8 cellular contexts compared by ENCODE assay signal in the genomic region with DNA sequence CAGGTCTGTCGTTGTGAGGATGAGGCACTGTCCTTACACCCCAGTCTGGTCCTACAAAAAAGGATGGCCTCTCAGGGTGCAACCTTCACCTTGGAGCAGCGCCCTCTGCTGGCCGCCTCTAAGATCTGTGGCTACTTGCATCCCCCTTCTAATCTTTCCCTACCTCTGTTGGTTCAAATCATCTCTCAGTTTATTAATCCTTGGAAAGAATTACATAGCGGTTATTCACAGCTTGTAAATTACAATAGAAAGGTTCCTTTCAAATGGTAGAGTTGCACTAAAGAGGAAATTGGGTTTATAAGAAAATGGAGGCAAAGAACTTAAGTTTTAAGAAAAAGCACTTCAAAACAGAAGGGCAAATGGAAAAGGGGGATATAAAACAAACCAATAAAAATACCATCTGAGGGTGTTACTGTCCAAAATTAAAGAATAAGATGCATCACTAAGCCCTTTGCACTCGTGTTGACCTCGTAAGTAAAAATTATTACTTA.
DNase-seq lines count a peak whose midpoint lies in the region; ATAC-seq and TF ChIP-seq lines count a peak whose summit lies in the region.
"Not testable (repeated sequence)": the region's sequence is repeated elsewhere in the genome, so short reads cannot be mapped to it uniquely, and the experiment has no call there.

No MANE protein-coding gene starts in this region.

- H3K27ac ChIP-seq in prostate gland: not testable (repeated sequence)

- not testable (repeated sequence) for TF ChIP-seq POLR2A in prostate gland (IDR thresholded peaks at IDR 0.05)

- H3K27ac Mint-ChIP-seq in Calu3 (ENCODE audit: unreplicated experiment); HFFc6; effector memory CD8-positive, alpha-beta T cell: not testable (repeated sequence)

- not testable (repeated sequence) for BruUV-seq in Calu3 (replicated peaks; lab: Mats Ljungman, UMichigan)

- CTCF ChIA-PET in Calu3 (lab: Charles Lee): not testable (repeated sequence)

- not testable (repeated sequence) for H3K27me3 ChIP-seq in prostate gland (replicated peaks; ENCODE audit: insufficient read depth)

- peak; percentile 90 for ATAC-seq in effector memory CD8-positive, alpha-beta T cell (replicated peaks)

- TF ChIP-seq CTCF in Calu3 (IDR thresholded peaks at IDR 0.05; ENCODE audit: unreplicated experiment): peak; percentile 50
- TF ChIP-seq CTCF in HFFc6 (IDR thresholded peaks at IDR 0.05): peak; percentile 85
- peak; percentile 69 to 79 (median 78) for TF ChIP-seq CTCF in prostate gland (IDR thresholded peaks at IDR 0.05)

- H3K4me1 ChIP-seq in prostate gland (replicated peaks): not testable (repeated sequence)

- not testable (repeated sequence) for H3K9me3 Mint-ChIP-seq in Calu3 (ENCODE audit: low read depth, unreplicated experiment); HFFc6; effector memory CD8-positive, alpha-beta T cell

- H3K9me3 ChIP-seq in prostate gland: not testable (repeated sequence)

- not testable (repeated sequence) for H3K4me3 Mint-ChIP-seq in Calu3 (ENCODE audit: low read depth, unreplicated experiment); HFFc6; effector memory CD8-positive, alpha-beta T cell

- H3K27me3 Mint-ChIP-seq in Calu3 (ENCODE audit: unreplicated experiment): peaks cover 10% of the 10 kb centered on the region
- H3K27me3 Mint-ChIP-seq in HFFc6 (ENCODE audit: insufficient read depth): not testable (repeated sequence)
- peaks cover 6 to 12% of the 10 kb centered on the region in 2 donors for H3K27me3 Mint-ChIP-seq in effector memory CD8-positive, alpha-beta T cell

- H3K36me3 Mint-ChIP-seq in Calu3 (ENCODE audit: insufficient read depth, unreplicated experiment): peaks cover 26% of the 10 kb centered on the region
- not testable (repeated sequence) for H3K36me3 Mint-ChIP-seq in HFFc6 (ENCODE audit: low read depth)
- H3K36me3 Mint-ChIP-seq in effector memory CD8-positive, alpha-beta T cell (ENCODE audit: insufficient read depth): peaks cover 34% of the 10 kb centered on the region

- H3K36me3 ChIP-seq in prostate gland: not testable (repeated sequence)

- H3K4me1 Mint-ChIP-seq in Calu3 (ENCODE audit: low read depth, unreplicated experiment); HFFc6 (ENCODE audit: low read depth); effector memory CD8-positive, alpha-beta T cell (ENCODE audit: low read depth in 2 of 2): not testable (repeated sequence)

- in situ Hi-C loops in SK-MEL-5 (cut with HindIII; ENCODE audit: low pct_unique_long_range_greater_than_20kb, low sequenced_read_pairs): not testable (repeated sequence)

- 9% methylated on average over 6 of the region's 6 CpGs for WGBS in prostate gland

- H3K4me3 ChIP-seq in prostate gland: not testable (repeated sequence)

- intact Hi-C loops in Calu3 (cut with micrococcal nuclease; ENCODE audit: unreplicated experiment); prostate gland (cut with DNase I): not testable (repeated sequence)

- DNase-seq in Calu3: not testable (repeated sequence)
- peak; percentile 21 for DNase-seq in HFFc6
- DNase-seq in SK-MEL-5 (ENCODE audit: low read depth, low spot score): peak; percentile 62
- peak; percentile 72 to 82 for DNase-seq in activated T-cell treated with anti-CD3 and anti-CD28 coated beads, Interleukin-2, amount 50 U/mL, for 48 hours
- peak; percentile 55 to 62 (median 59) for DNase-seq in effector memory CD8-positive, alpha-beta T cell
- peak; percentile 55 for DNase-seq in islet precursor cell
- peak; percentile 70 for DNase-seq in prostate gland (ENCODE audit: low spot score)
- DNase-seq in stimulated activated CD8-positive, alpha-beta memory T cell treated with anti-CD3 and anti-CD28 coated beads, Interleukin-7, amount 100 ng/mL, for 48 hours (ENCODE audit: extremely low read depth in 1 of 2, low read depth in 1 of 2): peak; percentile 44 to 71
